ENCODE assay signal across 4 cellular contexts in the genomic region with DNA sequence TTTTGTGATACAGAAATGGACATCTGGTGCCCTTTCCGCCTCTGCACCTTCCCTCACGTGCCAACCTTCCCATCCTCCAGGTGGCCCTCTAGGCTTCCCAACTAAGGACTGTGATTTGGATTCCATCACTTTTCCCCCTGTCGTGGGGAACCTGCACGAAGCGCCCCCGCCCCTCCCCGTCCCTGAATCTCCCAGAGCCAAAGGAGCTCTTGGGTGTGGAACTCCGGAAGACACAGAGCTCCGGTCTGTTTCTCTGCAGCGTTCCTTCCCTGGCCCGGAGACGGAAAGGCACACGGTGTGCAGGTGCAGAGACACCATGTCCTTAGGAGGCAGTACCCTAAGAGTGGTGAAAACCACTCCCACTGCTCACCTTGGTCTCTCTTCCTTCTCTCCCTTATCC. TPM values are rescaled to one million over a fixed set of nuclear protein-coding genes. Genes with fewer than 3 reads are reported as not detected.
"Had no signal": no experiment of that assay in that cellular context is flagged by ENCODE, and none has a peak within 500 bp of the region (broad histone marks: within the 10 kb centered on the region; RNA-seq: fewer than 3 reads in every experiment).

No MANE protein-coding gene starts in this region.

RNA-seq across cellular contexts. Expression of a gene that starts 3.8 kb away (rescaled TPM):
- total RNA-seq: GM23248, H1, H4 had no signal
- polyA plus RNA-seq: GM23338 had no signal
